Comparison of ENCODE assay signal across 2 cellular contexts in genomic region chr15:76433798-76434400, GRCh38.
TF ChIP-seq lines count a peak whose summit lies in the region.

No MANE protein-coding gene starts in this region.

TF ChIP-seq in HCT116, 20 proteins besides CTCF, POLR2A, EP300 and RAD21 (continued from another document):
- no peak for TF ChIP-seq YY1 (IDR thresholded peaks at IDR 0.05; ENCODE audit: extremely low read depth, insufficient replicate concordance, low read depth, low read length)

TF ChIP-seq in SK-N-SH treated with all-trans-retinoic acid at 6 μM for 48 hours, 23 proteins besides CTCF, POLR2A, EP300 and RAD21 (continued from another document):
- no peak for TF ChIP-seq CSDC2 (CRISPR knock-in tag; IDR thresholded peaks at IDR 0.05)
- TF ChIP-seq POU6F1 (CRISPR knock-in tag; IDR thresholded peaks at IDR 0.05; ENCODE audit: borderline replicate concordance, low read depth) = no peak
- no peak for TF ChIP-seq GLIS3 (CRISPR knock-in tag; IDR thresholded peaks at IDR 0.05)
- TF ChIP-seq OSR1 (CRISPR knock-in tag; IDR thresholded peaks at IDR 0.05) = no peak
- no peak for TF ChIP-seq ZFP3 (CRISPR knock-in tag; IDR thresholded peaks at IDR 0.05)
- TF ChIP-seq BACH2 (CRISPR knock-in tag; IDR thresholded peaks at IDR 0.05; ENCODE audit: borderline replicate concordance) = no peak
- TF ChIP-seq PATZ1 (CRISPR knock-in tag; IDR thresholded peaks at IDR 0.05; ENCODE audit: borderline replicate concordance) = no peak
